In the genomic region with DNA sequence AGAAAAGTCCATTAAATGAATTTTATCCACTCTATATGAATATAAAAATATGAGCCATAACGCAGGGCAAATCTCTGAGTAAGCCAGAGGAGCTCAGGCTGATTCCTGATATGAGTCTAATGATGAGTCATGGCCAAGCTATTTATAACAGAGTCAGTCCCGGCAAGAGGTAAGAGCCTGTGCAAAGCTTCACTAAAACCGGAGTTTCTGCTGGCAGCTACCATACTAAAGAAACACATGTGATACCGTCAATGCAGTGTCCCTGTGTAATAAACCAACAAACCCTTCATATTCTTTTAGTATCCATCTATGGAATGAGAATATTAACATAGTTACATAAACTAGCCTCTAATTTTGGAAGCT, we compare ENCODE assay signal across 8 cellular contexts.
DNase-seq lines count a peak whose midpoint lies in the region; ATAC-seq, FAIRE-seq and TF ChIP-seq lines count a peak whose summit lies in the region.

No MANE protein-coding gene starts in this region.

- ATAC-seq in GM18520 (IDR thresholded peaks at IDR 0.05; ENCODE audit: unreplicated experiment) (peak; percentile 91), HG02970 (IDR thresholded peaks at IDR 0.05; ENCODE audit: low FRiP score, unreplicated experiment) (peak; percentile 77)

- peaks cover 6% of the 10 kb centered on the region for H3K9me3 Mint-ChIP-seq in stimulated activated naive CD8-positive, alpha-beta T cell treated with anti-CD3 and anti-CD28 coated beads, Interleukin-15, Interleukin-2, amounts not matched to agents 100 ng/mL and 50 ng/mL, for 24 hours

- H3K4me1 Mint-ChIP-seq in stimulated activated naive CD8-positive, alpha-beta T cell treated with anti-CD3 and anti-CD28 coated beads, Interleukin-15, Interleukin-2, amounts not matched to agents 100 ng/mL and 50 ng/mL, for 24 hours (ENCODE audit: low read depth), result peaks cover 37% of the 10 kb centered on the region

- peak overlapping the region; percentile 22 for H3K27ac Mint-ChIP-seq in stimulated activated naive CD8-positive, alpha-beta T cell treated with anti-CD3 and anti-CD28 coated beads, Interleukin-15, Interleukin-2, amounts not matched to agents 100 ng/mL and 50 ng/mL, for 24 hours

- peak; percentile 89 for FAIRE-seq in RCC 7860 (lab: Jason Lieb, UNC)

- H3K36me3 Mint-ChIP-seq in stimulated activated naive CD8-positive, alpha-beta T cell treated with anti-CD3 and anti-CD28 coated beads, Interleukin-15, Interleukin-2, amounts not matched to agents 100 ng/mL and 50 ng/mL, for 24 hours (ENCODE audit: low read depth), result no peaks in the 10 kb centered on the region

- H3K4me3 ChIP-seq in fibroblast of the aortic adventitia (ENCODE audit: low read depth, low read length), result no peak overlapping the region

- DNase-seq in A172 (ENCODE audit: low spot score), result peak; percentile 86
- peak; percentile 86 for DNase-seq in RCC 7860 (ENCODE audit: low spot score)
- peak; percentile 87 for DNase-seq in fibroblast of the aortic adventitia (ENCODE audit: low read depth)
- DNase-seq in stimulated activated CD4-positive, alpha-beta T cell treated with anti-CD3 and anti-CD28 coated beads, Interleukin-1b, Interleukin-23, amount 100 ng/mL, for 48 hours, result no peak
- DNase-seq in activated gamma-delta T cell (lab: John Stamatoyannopoulos, UW), result no peak

- H3K27me3 Mint-ChIP-seq in stimulated activated naive CD8-positive, alpha-beta T cell treated with anti-CD3 and anti-CD28 coated beads, Interleukin-15, Interleukin-2, amounts not matched to agents 100 ng/mL and 50 ng/mL, for 24 hours, result no peaks in the 10 kb centered on the region

- H3K4me3 Mint-ChIP-seq in stimulated activated naive CD8-positive, alpha-beta T cell treated with anti-CD3 and anti-CD28 coated beads, Interleukin-15, Interleukin-2, amounts not matched to agents 100 ng/mL and 50 ng/mL, for 24 hours, result no peak overlapping the region

- no peak for TF ChIP-seq CTCF in fibroblast of the aortic adventitia (IDR thresholded peaks at IDR 0.05; ENCODE audit: insufficient read depth, low read length)

Comparison
In these comparisons a context has a peak if more than half of its experiments do, and no peak if none do; other contexts are left out.
1. DNase-seq: peak in A172 (single experiment), RCC 7860 (single experiment) and fibroblast of the aortic adventitia (single experiment); none in stimulated activated CD4-positive, alpha-beta T cell treated with anti-CD3 and anti-CD28 coated beads, Interleukin-1b, Interleukin-23, amount 100 ng/mL, for 48 hours (single experiment) and activated gamma-delta T cell (single experiment).